13 cellular contexts compared by ENCODE assay signal in genomic region chr15:74174216-74174965, GRCh38. TPM values are rescaled to one million over a fixed set of nuclear protein-coding genes. Genes with fewer than 3 reads are reported as not detected.
A peak's percentile ranks its signal among the peaks of the same experiment; 100 is the strongest.
DNase-seq lines count a peak whose midpoint lies in the region; ATAC-seq and TF ChIP-seq lines count a peak whose summit lies in the region.
"Had no signal": no experiment of that assay in that cellular context is flagged by ENCODE, and none has a peak within 500 bp of the region (broad histone marks: within the 10 kb centered on the region; RNA-seq: fewer than 3 reads in every experiment).

No MANE protein-coding gene starts in this region.

- H3K36me3 Mint-ChIP-seq in brain, result no peaks in the 10 kb centered on the region

- no peak for TF ChIP-seq EP300 in sigmoid colon (IDR thresholded peaks at IDR 0.05)

- WGBS in sigmoid colon, 2 donors, result 80 to 81% methylated on average over 22 of the region's 22 CpGs

- intact Hi-C loops in sigmoid colon (cut with DNase I), result loop anchor here (2.0 kb wide), 1 partner anchor 38 kb away; no protein-coding TSS in a partner anchor

- H3K4me1 ChIP-seq in BE2C (peaks cover 70% of the 10 kb centered on the region), sigmoid colon (peaks cover 0 to 71% (median 63%) of the 10 kb centered on the region in 4 donors)

- H3K9me3 Mint-ChIP-seq in brain, result peaks cover 0 to 3% (median 0%) of the 10 kb centered on the region in 5 experiments
- H3K9me3 Mint-ChIP-seq: CD4-positive, alpha-beta T cell had no signal

- H3K36me3 ChIP-seq in BE2C (peaks cover 6% of the 10 kb centered on the region), sigmoid colon (peaks cover 0 to 8% (median 6%) of the 10 kb centered on the region in 4 donors)

- H3K27ac ChIP-seq in sigmoid colon, result peak overlapping the region; percentile 78 to 89 (median 84)
- H3K27ac ChIP-seq: VCaP had no signal

- H3K27me3 Mint-ChIP-seq in brain, result peaks cover 8% of the 10 kb centered on the region
- H3K27me3 Mint-ChIP-seq: CD4-positive, alpha-beta T cell had no signal

- H3K27me3 ChIP-seq in BE2C (no peaks in the 10 kb centered on the region), sigmoid colon (no peaks in the 10 kb centered on the region)

- peaks cover 94% of the 10 kb centered on the region for H3K4me1 Mint-ChIP-seq in brain

- DNase-seq in BE2C (peak; percentile 71), iPS-NIHi7 (ENCODE audit: extremely low spot score) (peak; percentile 38), sigmoid colon (peak; percentile 82), NCI-H2196 (lab: John Stamatoyannopoulos, UW; ENCODE audit: unreplicated experiment) (no peak), Ammon's horn (ENCODE audit: low spot score) (no peak), kidney tubule cell (ENCODE audit: low spot score) (no peak)
- DNase-seq: CD4-positive, alpha-beta T cell; NCI-H1694 treated with DMSO at 0.1 percent for 48 hours had no signal

- H3K4me3 Mint-ChIP-seq in brain, result peak overlapping the region in 2 of 5 experiments; percentile 36 to 74
- H3K4me3 Mint-ChIP-seq: CD4-positive, alpha-beta T cell had no signal

- TF ChIP-seq POLR2A in sigmoid colon (IDR thresholded peaks at IDR 0.05), result no peak

- no peak for ATAC-seq in HG02763 (IDR thresholded peaks at IDR 0.05; ENCODE audit: unreplicated experiment)

- H3K27ac Mint-ChIP-seq in brain, result peak overlapping the region in 4 of 5 experiments; percentile 86 to 98 (median 94)
- H3K27ac Mint-ChIP-seq: CD4-positive, alpha-beta T cell had no signal

- H3K4me3 ChIP-seq in BE2C (ENCODE audit: low read depth, low read length) (no peak overlapping the region), sigmoid colon (peak overlapping the region; percentile 40 to 51 (median 50))

- H3K9me3 ChIP-seq in BE2C (peaks cover 3% of the 10 kb centered on the region; the same call in 1 of the 2 replicates), sigmoid colon (no peaks in the 10 kb centered on the region)

- TF ChIP-seq CTCF in BE2C (IDR thresholded peaks at IDR 0.05; ENCODE audit: low read depth, low read length) (no peak), brain (conservative IDR thresholded peaks at IDR 0.05) (no peak), sigmoid colon (IDR thresholded peaks at IDR 0.05) (no peak)

RNA-seq across cellular contexts. Expression of gene ISLR, which starts 0.9 kb away (rescaled TPM):
- 42.0 TPM for polyA plus RNA-seq in BE2C (2012; ENCODE audit: insufficient read depth, insufficient read length, low read depth)
- polyA plus RNA-seq in brain (ENCODE audit: insufficient read depth, low read depth, low replicate concordance) (13.7 TPM), sigmoid colon (10 to 100 TPM in 1 of 3 donors, 1 to 10 TPM in 1, under 1 TPM in 1; 0.69 to 16.3 (median 7.8) TPM)
- total RNA-seq in sigmoid colon, result 100 to 1,000 TPM in 2 of 4 donors, 10 to 100 TPM in 2; 71.4 to 186 (median 121) TPM
- total RNA-seq: CD4-positive, alpha-beta T cell; OCI-LY7 had no signal

RNA-seq across cellular contexts. Expression of gene STRA6, which starts 28.2 kb away (rescaled TPM):
- 351 TPM for polyA plus RNA-seq in BE2C (2012; ENCODE audit: insufficient read depth, insufficient read length, low read depth)
- polyA plus RNA-seq in brain (ENCODE audit: insufficient read depth, low read depth, low replicate concordance) (1.1 TPM), sigmoid colon (under 1 TPM in 1 of 3 donors, not detected in 2; 0.50 TPM)
- under 1 TPM in 1 of 4 donors, not detected in 3; 0.71 TPM for total RNA-seq in sigmoid colon
- total RNA-seq: CD4-positive, alpha-beta T cell; OCI-LY7 had no signal

RNA-seq across cellular contexts. Expression of gene ISLR2, which starts 44.0 kb away (rescaled TPM):
- polyA plus RNA-seq in BE2C (2012; ENCODE audit: insufficient read depth, insufficient read length, low read depth), result 4.2 TPM
- polyA plus RNA-seq in brain (ENCODE audit: insufficient read depth, low read depth, low replicate concordance), result 30.2 TPM
- 1 to 10 TPM in 2 of 4 donors, under 1 TPM in 2; 0.16 to 2.2 (median 1.1) TPM for total RNA-seq in sigmoid colon
- polyA plus RNA-seq in sigmoid colon, result 1 to 10 TPM in 1 of 3 donors, not detected in 2; 1.1 TPM
- total RNA-seq: CD4-positive, alpha-beta T cell; OCI-LY7; renal cortical epithelial cell had no signal

Comparison
In these comparisons a context has a peak if more than half of its experiments do, and no peak if none do; other contexts are left out.
1. DNase-seq: peak in BE2C (single experiment), iPS-NIHi7 (single experiment) and sigmoid colon (single experiment); none in NCI-H2196 (single experiment), Ammon's horn (single experiment) and kidney tubule cell (single experiment).
2. RNA of gene ISLR2, which starts 44.0 kb away (polyA plus RNA-seq): 30.2 TPM in brain (single experiment); 1.1 TPM in sigmoid colon; every median in the first group is over 10 times any median in the second.